11 cellular contexts compared by ENCODE assay signal in genomic region chr19:38665219-38665931, GRCh38. TPM values are rescaled to one million over a fixed set of nuclear protein-coding genes. Genes with fewer than 3 reads are reported as not detected.
A peak's percentile ranks its signal among the peaks of the same experiment; 100 is the strongest.
DNase-seq lines count a peak whose midpoint lies in the region; ATAC-seq, FAIRE-seq and TF ChIP-seq lines count a peak whose summit lies in the region.
"Had no signal": no experiment of that assay in that cellular context is flagged by ENCODE, and none has a peak within 500 bp of the region (broad histone marks: within the 10 kb centered on the region; RNA-seq: fewer than 3 reads in every experiment).

No MANE protein-coding gene starts in this region.

- H3K9me3 ChIP-seq in A549 (no peaks in the 10 kb centered on the region), NT2/D1 (ENCODE audit: insufficient read depth, low read length) (no peaks in the 10 kb centered on the region), neural progenitor cell (ENCODE audit: low read depth) (no peaks in the 10 kb centered on the region)

- no peak for TF ChIP-seq CTCF in A549 (IDR thresholded peaks at IDR 0.05)
- TF ChIP-seq CTCF in endothelial cell (IDR thresholded peaks at IDR 0.05; ENCODE audit: unreplicated experiment), result no peak
- TF ChIP-seq CTCF in neural progenitor cell (IDR thresholded peaks at IDR 0.05), result no peak

- H4K20me1 ChIP-seq in neural progenitor cell (ENCODE audit: low read depth), result peaks cover 98% of the 10 kb centered on the region

- peaks cover 26% of the 10 kb centered on the region for H3K36me3 Mint-ChIP-seq in endothelial cell (ENCODE audit: low read depth, unreplicated experiment)
- peaks cover 11% of the 10 kb centered on the region for H3K36me3 Mint-ChIP-seq in neural progenitor cell

- 69% methylated on average over 13 of the region's 13 CpGs for WGBS in A549 (ENCODE audit: missing lambda C conversion rate)

- H3K36me3 ChIP-seq in NT2/D1 (ENCODE audit: insufficient read depth, insufficient read length, low read length) (peaks cover 46% of the 10 kb centered on the region), neural progenitor cell (no peaks in the 10 kb centered on the region)

- H3K4me1 ChIP-seq in A549, result peaks cover 100% of the 10 kb centered on the region
- H3K4me1 ChIP-seq in NT2/D1 (ENCODE audit: insufficient read depth, insufficient read length), result peaks cover 22% of the 10 kb centered on the region
- H3K4me1 ChIP-seq in neural progenitor cell, result peaks cover 57% of the 10 kb centered on the region

- peaks cover 32% of the 10 kb centered on the region for H3F3A ChIP-seq in neural progenitor cell (ENCODE audit: low read depth)

- no peak for DNase-seq in A549 (ENCODE audit: low read depth in 1 of 2, low spot score in 1 of 2)
- DNase-seq in NT2/D1 (ENCODE audit: low read depth, low spot score), result no peak
- no peak for DNase-seq in endothelial cell (ENCODE audit: low spot score)
- no peak for DNase-seq in neural progenitor cell (ENCODE audit: low spot score)
- no peak for DNase-seq in stimulated activated naive CD4-positive, alpha-beta T cell treated with Interleukin-2 at 50 U/mL for 16 hours (lab: John Stamatoyannopoulos, UW)
- no peak for DNase-seq in inferior parietal cortex (ENCODE audit: extremely low spot score)
- DNase-seq: NCI-H187 treated with DMSO at 0.1 percent for 48 hours, T-helper 2 cell had no signal

- TF ChIP-seq RAD21 in A549 (conservative IDR thresholded peaks at IDR 0.05 in 1 of 2, IDR thresholded peaks at IDR 0.05 in 1 of 2), result no peak

- H3K4me1 Mint-ChIP-seq in endothelial cell (ENCODE audit: unreplicated experiment), result peaks cover 89% of the 10 kb centered on the region
- H3K4me1 Mint-ChIP-seq in neural progenitor cell, result peaks cover 79% of the 10 kb centered on the region

- no peaks in the 10 kb centered on the region for H3K9me3 Mint-ChIP-seq in endothelial cell (ENCODE audit: unreplicated experiment)
- no peaks in the 10 kb centered on the region for H3K9me3 Mint-ChIP-seq in neural progenitor cell

- H2AFZ ChIP-seq in neural progenitor cell (replicated peaks), result no peak overlapping the region

- H3K4me3 ChIP-seq in A549 (peak overlapping the region; percentile 1; the same call in 1 of the 3 replicates), NT2/D1 (ENCODE audit: insufficient read length, low read depth) (no peak overlapping the region), neural progenitor cell (no peak overlapping the region)

- POLR2A ChIA-PET in A549 (lab: Yijun Ruan, JAX), result interaction anchor here (1.0 to 2.4 kb wide), 6 partner anchors 7 to 187 kb away, joined by 3 to 9 read pairs (median 6); partner anchors contain the start of gene EIF3K

- H3K27ac ChIP-seq in A549, result peak overlapping the region; percentile 75 to 91
- H3K27ac ChIP-seq in neural progenitor cell, result peak overlapping the region; percentile 93

- ATAC-seq in A549 (no peak), HG03520 (IDR thresholded peaks at IDR 0.05; ENCODE audit: unreplicated experiment) (no peak), GM18907 (IDR thresholded peaks at IDR 0.05; ENCODE audit: unreplicated experiment) (no peak)
- ATAC-seq: left colon had no signal

- H3K27me3 ChIP-seq in NT2/D1 (ENCODE audit: insufficient read depth, insufficient read length) (no peaks in the 10 kb centered on the region), neural progenitor cell (no peaks in the 10 kb centered on the region)

- H3K4me2 ChIP-seq in A549 (peak overlapping the region; percentile 77), neural progenitor cell (peak overlapping the region; percentile 68)

- H3K27ac Mint-ChIP-seq in endothelial cell (ENCODE audit: unreplicated experiment) (peak overlapping the region; percentile 100), neural progenitor cell (peak overlapping the region; percentile 82)

- CTCF ChIA-PET in A549 (lab: Yijun Ruan, JAX), result interaction anchor here (0.8 to 20.1 kb wide), 9 partner anchors 10 to 222 kb away, joined by 3 to 336 read pairs (median 8); no protein-coding TSS in a partner anchor

- TF ChIP-seq EP300 in A549 (IDR thresholded peaks at IDR 0.05), result no peak

- peaks cover 98% of the 10 kb centered on the region for H3K79me2 ChIP-seq in neural progenitor cell (ENCODE audit: low read depth)

- no peak for FAIRE-seq in A549 (lab: Jason Lieb, UNC)

- peak overlapping the region; percentile 85 for H3K4me3 Mint-ChIP-seq in endothelial cell (ENCODE audit: unreplicated experiment)
- H3K4me3 Mint-ChIP-seq in neural progenitor cell, result peak overlapping the region; percentile 52

- H3K9ac ChIP-seq in NT2/D1 (ENCODE audit: insufficient read length, low read depth) (peak overlapping the region; percentile 27), neural progenitor cell (no peak overlapping the region)

- H3K27me3 Mint-ChIP-seq in endothelial cell (ENCODE audit: unreplicated experiment), result peaks cover 28% of the 10 kb centered on the region
- H3K27me3 Mint-ChIP-seq in neural progenitor cell (ENCODE audit: insufficient read depth, low read depth), result peaks cover 6% of the 10 kb centered on the region

- no peak for TF ChIP-seq POLR2A in A549 (IDR thresholded peaks at IDR 0.05; ENCODE audit: low read length)

TF ChIP-seq in A549, 52 proteins besides CTCF, POLR2A, EP300 and RAD21 (continues in another document):
- TF ChIP-seq TP53 (CRISPR knock-in tag; IDR thresholded peaks at IDR 0.05), result 0 out of 2 replicates have a peak, but pooled peaks have one; percentile 9
- TF ChIP-seq FOXS1 (CRISPR knock-in tag; IDR thresholded peaks at IDR 0.05), result no peak
- no peak for TF ChIP-seq SREBF2 (IDR thresholded peaks at IDR 0.05)
- no peak for TF ChIP-seq HDAC2 (IDR thresholded peaks at IDR 0.05)
- no peak for TF ChIP-seq NPAS2 (CRISPR knock-in tag; IDR thresholded peaks at IDR 0.05; ENCODE audit: borderline replicate concordance)
- TF ChIP-seq RARB (CRISPR knock-in tag; IDR thresholded peaks at IDR 0.05), result no peak
- TF ChIP-seq ZSCAN20 (CRISPR knock-in tag; IDR thresholded peaks at IDR 0.05), result no peak
- TF ChIP-seq RNF2 (IDR thresholded peaks at IDR 0.05; ENCODE audit: borderline replicate concordance, low read depth), result no peak
- TF ChIP-seq HOXA7 (CRISPR knock-in tag; IDR thresholded peaks at IDR 0.05), result peak; percentile 36; the same call in 1 of the 2 replicates
- no peak for TF ChIP-seq KDM5A (IDR thresholded peaks at IDR 0.05)
- peak; percentile 53; the same call in 1 of the 2 replicates for TF ChIP-seq HOXB13 (CRISPR knock-in tag; IDR thresholded peaks at IDR 0.05; ENCODE audit: low read depth)
- no peak for TF ChIP-seq ELK1 (IDR thresholded peaks at IDR 0.05; ENCODE audit: low read depth, low read length)
- TF ChIP-seq BCL3 (IDR thresholded peaks at IDR 0.05), result no peak
- no peak for TF ChIP-seq CHD2 (IDR thresholded peaks at IDR 0.05; ENCODE audit: low read length, partially characterized antibody)

RNA-seq across cellular contexts. Expression of gene ACTN4, which starts 17.9 kb away (rescaled TPM):
- polyA plus RNA-seq in A549 (2011; rRNA removed), result 605 and 614 TPM in 2 replicates
- 1,005 and 1,074 TPM in 2 replicates for polyA plus RNA-seq in A549 (2012; cell fraction: cytosol; rRNA removed)
- polyA plus RNA-seq in A549 (2012; cell fraction: nucleus; rRNA removed), result 3,482 and 4,263 TPM in 2 replicates
- polyA plus RNA-seq in A549 (2017; fragmentation: RNase III; extraction: RNeasy Plus Mini Kit Qiagen cat#74134 plus additional on column Dnase treatment), result 967 to 1,087 TPM (median 1,011 TPM) in 3 replicates
- polyA minus RNA-seq in A549 (2011; rRNA and poly(A)+ RNA removed), result 488 and 611 TPM in 2 replicates
- 744 TPM for total RNA-seq in endothelial cell (ENCODE audit: unreplicated experiment)
- 127 and 233 TPM in 2 replicates for total RNA-seq in neural progenitor cell (ENCODE audit: low replicate concordance)

RNA-seq across cellular contexts. Expression of gene EIF3K, which starts 46.4 kb away (rescaled TPM):
- 419 and 491 TPM in 2 replicates for polyA plus RNA-seq in A549 (2011; rRNA removed)
- 1,849 and 2,120 TPM in 2 replicates for polyA plus RNA-seq in A549 (2012; cell fraction: cytosol; rRNA removed)
- polyA plus RNA-seq in A549 (2012; cell fraction: nucleus; rRNA removed), result 1,703 and 2,003 TPM in 2 replicates
- 910 to 1,057 TPM (median 937 TPM) in 3 replicates for polyA plus RNA-seq in A549 (2017; fragmentation: RNase III; extraction: RNeasy Plus Mini Kit Qiagen cat#74134 plus additional on column Dnase treatment)
- 774 and 844 TPM in 2 replicates for polyA minus RNA-seq in A549 (2011; rRNA and poly(A)+ RNA removed)
- 469 TPM for total RNA-seq in endothelial cell (ENCODE audit: unreplicated experiment)
- total RNA-seq in neural progenitor cell (ENCODE audit: low replicate concordance), result 261 and 432 TPM in 2 replicates

RNA-seq across cellular contexts. Expression of gene MAP4K1, which starts 47.6 kb away (rescaled TPM):
- polyA plus RNA-seq in A549 (2011; rRNA removed) (0.78 and 1.2 TPM in 2 replicates), A549 (2017; fragmentation: RNase III; extraction: RNeasy Plus Mini Kit Qiagen cat#74134 plus additional on column Dnase treatment) (1.3 to 2.6 TPM (median 2.1 TPM) in 3 replicates)
- polyA plus RNA-seq in A549 (2012; cell fraction: cytosol; rRNA removed), result 1.4 TPM in 2 replicates
- polyA plus RNA-seq in A549 (2012; cell fraction: nucleus; rRNA removed), result 7.0 and 8.1 TPM in 2 replicates
- 0.33 and 0.44 TPM in 2 replicates for polyA minus RNA-seq in A549 (2011; rRNA and poly(A)+ RNA removed)
- total RNA-seq in endothelial cell (ENCODE audit: unreplicated experiment) (7.5 TPM), neural progenitor cell (ENCODE audit: low replicate concordance) (1.9 and 3.6 TPM in 2 replicates)
